Comparison of ENCODE assay signal across 8 cellular contexts in the genomic region with DNA sequence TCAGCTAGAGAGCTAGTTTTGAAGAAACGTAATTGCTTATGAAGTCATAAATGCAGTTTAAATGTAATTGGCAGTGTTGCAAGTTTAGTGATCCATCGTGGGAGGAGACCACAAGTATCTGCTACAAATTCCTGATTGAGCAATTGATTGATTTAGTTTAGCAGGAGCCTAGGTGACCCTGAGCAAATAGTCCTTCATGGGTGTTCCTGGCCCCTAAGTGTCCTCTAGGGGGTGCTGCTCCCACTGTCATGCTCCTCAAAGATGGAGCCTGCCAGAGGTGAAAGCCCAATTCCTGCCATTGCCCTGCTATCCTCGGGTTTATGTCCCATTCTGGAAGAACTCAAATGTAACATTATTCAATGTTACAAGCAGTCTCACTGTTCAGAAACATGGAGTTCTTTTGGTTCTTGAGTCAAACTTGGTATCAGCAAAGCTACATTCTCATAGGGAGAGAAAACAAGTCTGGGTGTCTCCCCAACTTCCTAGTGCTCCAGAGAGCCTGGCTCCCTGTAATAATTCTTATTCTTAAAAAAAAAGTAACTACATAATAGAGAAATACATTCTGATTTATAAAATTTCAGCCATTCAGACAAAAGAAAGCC. TPM values are rescaled to one million over a fixed set of nuclear protein-coding genes. Genes with fewer than 3 reads are reported as not detected.
DNase-seq lines count a peak whose midpoint lies in the region; ATAC-seq and TF ChIP-seq lines count a peak whose summit lies in the region.

No MANE protein-coding gene starts in this region.

- CTCF ChIA-PET in activated B cell treated with CpG ODN at 0.5 μM for 24 hours (lab: Charles Lee), result interaction anchor here (0.9 to 4.7 kb wide), 12 partner anchors 30 to 352 kb away, joined by 3 to 65 read pairs (median 4); a partner anchor contains a TSS

- no peaks in the 10 kb centered on the region for H3K9me3 Mint-ChIP-seq in activated B cell treated with CpG ODN at 0.5 μM for 24 hours
- no peaks in the 10 kb centered on the region for H3K9me3 Mint-ChIP-seq in central memory CD8-positive, alpha-beta T cell

- POLR2A ChIA-PET in activated B cell treated with CpG ODN at 0.5 μM for 24 hours (lab: Charles Lee), result interaction anchor here (0.7 to 2.0 kb wide), 3 partner anchors 30 to 132 kb away, joined by 3 to 5 read pairs (median 4); a partner anchor contains a TSS

- H3K4me3 Mint-ChIP-seq in activated B cell treated with CpG ODN at 0.5 μM for 24 hours, result no peak overlapping the region
- no peak overlapping the region for H3K4me3 Mint-ChIP-seq in central memory CD8-positive, alpha-beta T cell

- H3K36me3 Mint-ChIP-seq in activated B cell treated with CpG ODN at 0.5 μM for 24 hours (ENCODE audit: low read depth), result no peaks in the 10 kb centered on the region
- H3K36me3 Mint-ChIP-seq in central memory CD8-positive, alpha-beta T cell (ENCODE audit: insufficient read depth), result peaks cover 7% of the 10 kb centered on the region

- H3K27ac Mint-ChIP-seq in activated B cell treated with CpG ODN at 0.5 μM for 24 hours, result no peak overlapping the region
- H3K27ac Mint-ChIP-seq in central memory CD8-positive, alpha-beta T cell (ENCODE audit: low read depth), result no peak overlapping the region

- H3K4me1 Mint-ChIP-seq in activated B cell treated with CpG ODN at 0.5 μM for 24 hours, result no peaks in the 10 kb centered on the region
- H3K4me1 Mint-ChIP-seq in central memory CD8-positive, alpha-beta T cell, result no peaks in the 10 kb centered on the region

- no peaks in the 10 kb centered on the region for H3K27me3 Mint-ChIP-seq in activated B cell treated with CpG ODN at 0.5 μM for 24 hours
- H3K27me3 Mint-ChIP-seq in central memory CD8-positive, alpha-beta T cell, result no peaks in the 10 kb centered on the region

- DNase-seq in AG20443 (ENCODE audit: low spot score) (peak; percentile 81), NCI-H187 (lab: John Stamatoyannopoulos, UW) (peak; percentile 15 to 56), activated B cell treated with CpG ODN at 0.5 μM for 24 hours (peak; percentile 36), left colon (peak; percentile 59 to 78)
- peak; percentile 54 to 55 for DNase-seq in central memory CD8-positive, alpha-beta T cell (ENCODE audit: low spot score in 2 of 2)
- peak; percentile 19 to 57 (median 50) for DNase-seq in stimulated activated CD4-positive, alpha-beta T cell treated with anti-CD3 and anti-CD28 coated beads, TNF-alpha, amount 100 ng/mL, for 4 hours (ENCODE audit: low read depth in 3 of 3)

- ATAC-seq in GM21390 (IDR thresholded peaks at IDR 0.05; ENCODE audit: unreplicated experiment), result peak; percentile 54
- peak; percentile 93 for ATAC-seq in activated B cell treated with CpG ODN at 0.5 μM for 24 hours (ENCODE audit: low read depth)
- peak; percentile 84 for ATAC-seq in central memory CD8-positive, alpha-beta T cell (replicated peaks; ENCODE audit: extremely low read depth, poor library complexity, severe bottlenecking)
- ATAC-seq in left colon, result peak; percentile 85
- ATAC-seq in HG03439 (IDR thresholded peaks at IDR 0.05; ENCODE audit: unreplicated experiment), result no peak

- intact Hi-C loops in activated B cell treated with CpG ODN at 0.5 μM for 24 hours (cut with micrococcal nuclease) (loop anchor here (1.0 kb wide), 3 partner anchors 104 to 349 kb away; a partner anchor contains a TSS), left colon (cut with DNase I, micrococcal nuclease) (no loop called here)

- TF ChIP-seq CTCF in activated B cell treated with CpG ODN at 0.5 μM for 24 hours (IDR thresholded peaks at IDR 0.05), result no peak

RNA-seq across cellular contexts. Expression of a gene that starts 29.8 kb away (rescaled TPM):
- total RNA-seq in activated B cell treated with CpG ODN at 0.5 μM for 24 hours, result 35.8 and 45.2 TPM in 2 replicates
- total RNA-seq in left colon, result 10 to 100 TPM; 26.9 to 31.7 TPM
